1 cellular context compared by ENCODE assay signal in genomic region chr17:39772987-39773664, GRCh38.
A peak's percentile ranks its signal among the peaks of the same experiment; 100 is the strongest.
TF ChIP-seq lines count a peak whose summit lies in the region.

No MANE protein-coding gene starts in this region.

TF ChIP-seq in GM12878, 131 proteins besides CTCF, POLR2A, EP300 and RAD21 (continued from another document):
- TF ChIP-seq USF1 (IDR thresholded peaks at IDR 0.05; ENCODE audit: borderline replicate concordance, extremely low read length, insufficient read depth, low read depth, low read length) (no peak), SUPT20H (IDR thresholded peaks at IDR 0.05; ENCODE audit: borderline replicate concordance, control insufficient read depth, low read depth, low read length) (no peak), IKZF2 (IDR thresholded peaks at IDR 0.05) (peak; percentile 69 to 70), RUNX3 (IDR thresholded peaks at IDR 0.05; ENCODE audit: low read length) (peak; percentile 4), RFX5 (IDR thresholded peaks at IDR 0.05; ENCODE audit: low read depth, low read length) (no peak), PAX8 (IDR thresholded peaks at IDR 0.05) (0 out of 2 replicates have a peak, but pooled peaks have one; percentile 72), BHLHE40 (IDR thresholded peaks at IDR 0.05; ENCODE audit: borderline replicate concordance in 1 of 2, low read depth in 2 of 2, low read length in 1 of 2) (peak in 1 of 2 experiments; percentile 33; a peak in 1 of 4 replicates), CHD1 (IDR thresholded peaks at IDR 0.05; ENCODE audit: low read depth, low read length) (no peak), MAX (IDR thresholded peaks at IDR 0.05; ENCODE audit: low read depth, low read length) (no peak), DPF2 (IDR thresholded peaks at IDR 0.05) (0 out of 2 replicates have a peak, but pooled peaks have one; percentile 20), RELB (IDR thresholded peaks at IDR 0.05; ENCODE audit: low read depth) (0 out of 2 replicates have a peak, but pooled peaks have one; percentile 47), ATF7 (IDR thresholded peaks at IDR 0.05; ENCODE audit: low read depth) (peak; percentile 33; the same call in 1 of the 2 replicates), CHD2 (IDR thresholded peaks at IDR 0.05; ENCODE audit: borderline replicate concordance, low read depth, low read length) (no peak), IKZF1 (conservative IDR thresholded peaks at IDR 0.05) (peak; percentile 2; the same call in 1 of the 2 replicates), TCF3 (IDR thresholded peaks at IDR 0.05; ENCODE audit: borderline replicate concordance, insufficient read depth, low read depth, low read length) (no peak), GATAD2B (conservative IDR thresholded peaks at IDR 0.05; ENCODE audit: low read depth) (0 out of 2 replicates have a peak, but pooled peaks have one; percentile 32), BMI1 (IDR thresholded peaks at IDR 0.05; ENCODE audit: borderline replicate concordance) (peak; percentile 18; the same call in 1 of the 2 replicates), SMAD5 (IDR thresholded peaks at IDR 0.05; ENCODE audit: low read depth) (no peak), JUNB (IDR thresholded peaks at IDR 0.05) (no peak), NFIC (IDR thresholded peaks at IDR 0.05; ENCODE audit: low read depth, low read length) (peak; percentile 40; the same call in 1 of the 2 replicates), ZNF384 (IDR thresholded peaks at IDR 0.05; ENCODE audit: borderline replicate concordance, low read depth, low read length) (0 out of 2 replicates have a peak, but pooled peaks have one; percentile 14), NKRF (conservative IDR thresholded peaks at IDR 0.05) (no peak), LARP7 (IDR thresholded peaks at IDR 0.05) (no peak), MTA2 (IDR thresholded peaks at IDR 0.05; ENCODE audit: low read depth) (peak; percentile 89), JUND (IDR thresholded peaks at IDR 0.05; ENCODE audit: low read depth, low read length) (no peak), NR2C1 (IDR thresholded peaks at IDR 0.05) (no peak), SMAD1 (IDR thresholded peaks at IDR 0.05; ENCODE audit: low read depth, partially characterized antibody) (no peak)
